18 cellular contexts compared by ENCODE assay signal in the genomic region with DNA sequence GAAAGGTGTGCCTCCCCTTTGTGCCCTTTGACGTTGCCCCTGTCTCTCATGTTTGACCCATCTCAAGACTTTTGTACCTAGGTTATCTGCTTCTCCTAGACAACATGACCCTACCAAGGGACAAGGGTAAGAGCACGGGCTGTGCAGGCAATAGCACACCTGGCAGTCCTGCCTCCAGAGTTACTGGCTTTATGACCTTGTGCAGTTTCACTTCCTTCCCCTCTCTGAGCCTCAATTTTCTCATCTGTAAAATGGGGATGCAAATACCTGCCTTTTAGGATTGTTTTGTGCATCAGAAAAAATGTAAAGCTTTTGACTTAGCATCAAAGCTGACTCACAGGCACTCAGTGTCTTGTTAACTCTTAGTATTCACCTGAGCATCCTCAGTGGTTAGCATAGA. TPM values are rescaled to one million over a fixed set of nuclear protein-coding genes. Genes with fewer than 3 reads are reported as not detected.
DNase-seq lines count a peak whose midpoint lies in the region; ATAC-seq and TF ChIP-seq lines count a peak whose summit lies in the region.
"Had no signal": no experiment of that assay in that cellular context is flagged by ENCODE, and none has a peak within 500 bp of the region (broad histone marks: within the 10 kb centered on the region; RNA-seq: fewer than 3 reads in every experiment).

No MANE protein-coding gene starts in this region.

- H3K27me3 Mint-ChIP-seq in CD4-positive, CD25-positive, alpha-beta regulatory T cell: peaks cover 4% of the 10 kb centered on the region

- TF ChIP-seq POLR2A in Raji (IDR thresholded peaks at IDR 0.05; ENCODE audit: insufficient read depth, low read depth, low read length): peak; percentile 41

- H3K4me1 Mint-ChIP-seq in CD4-positive, CD25-positive, alpha-beta regulatory T cell: peaks cover 3 to 56% (median 22%) of the 10 kb centered on the region in 4 donors

- TF ChIP-seq CTCF in GM12865 (IDR thresholded peaks at IDR 0.05; ENCODE audit: insufficient read depth, low read depth, low read length, missing control alignments) (no peak), omental fat pad (IDR thresholded peaks at IDR 0.05) (no peak)

- no peak overlapping the region for H3K4me3 ChIP-seq in CD4-positive, CD25-positive, alpha-beta regulatory T cell (ENCODE audit: low read depth, low read length)
- H3K4me3 ChIP-seq in GM12865 (ENCODE audit: low read depth, low read length): no peak overlapping the region
- H3K4me3 ChIP-seq: ovary had no signal

- H3K4me3 Mint-ChIP-seq in CD4-positive, CD25-positive, alpha-beta regulatory T cell: no peak overlapping the region
- H3K4me3 Mint-ChIP-seq: H9, immature natural killer cell had no signal

- DNase-seq in CD4-positive, CD25-positive, alpha-beta regulatory T cell: no peak
- peak; percentile 66 for DNase-seq in GM12865 (ENCODE audit: low read depth)
- DNase-seq in left lobe of liver (ENCODE audit: low spot score): peak; percentile 30
- DNase-seq in activated CD4-positive, alpha-beta T cell treated with anti-CD3 and anti-CD28 coated beads for 1 hour: no peak
- no peak for DNase-seq in omental fat pad (ENCODE audit: low spot score)
- DNase-seq in cerebellar nuclear complex (lab: John Stamatoyannopoulos, UW): no peak
- DNase-seq: central memory CD4-positive, alpha-beta T cell; DMS153; H9; immature natural killer cell; NCI-H1092; NCI-H2171; NCI-H82; ovary; SHP77; stimulated activated naive CD4-positive, alpha-beta T cell treated with Interleukin-2 at 50 U/mL for 16 hours had no signal

- no peaks in the 10 kb centered on the region for H3K9me3 Mint-ChIP-seq in CD4-positive, CD25-positive, alpha-beta regulatory T cell
- H3K9me3 Mint-ChIP-seq: H9, immature natural killer cell had no signal

- peaks cover 24% of the 10 kb centered on the region for H3K36me3 ChIP-seq in CD4-positive, CD25-positive, alpha-beta regulatory T cell (ENCODE audit: control insufficient read depth, insufficient read depth, low read length)
- H3K36me3 ChIP-seq: ovary had no signal

- no peaks in the 10 kb centered on the region for H3K9me3 ChIP-seq in CD4-positive, CD25-positive, alpha-beta regulatory T cell (ENCODE audit: control insufficient read depth in 2 of 2, low read length in 2 of 2)
- H3K9me3 ChIP-seq: ovary had no signal

- no peak for ATAC-seq in CD4-positive, CD25-positive, alpha-beta regulatory T cell (ENCODE audit: low read depth in 2 of 2)
- ATAC-seq in left lobe of liver: no peak
- ATAC-seq in GM18861 (IDR thresholded peaks at IDR 0.05; ENCODE audit: unreplicated experiment): no peak
- ATAC-seq in omental fat pad (ENCODE audit: low FRiP score): no peak

- no peaks in the 10 kb centered on the region for H3K27me3 ChIP-seq in CD4-positive, CD25-positive, alpha-beta regulatory T cell (ENCODE audit: control insufficient read depth, insufficient read depth, low read length)
- H3K27me3 ChIP-seq: ovary had no signal

- peaks cover 25% of the 10 kb centered on the region for H3K36me3 Mint-ChIP-seq in CD4-positive, CD25-positive, alpha-beta regulatory T cell

- H3K27ac Mint-ChIP-seq in CD4-positive, CD25-positive, alpha-beta regulatory T cell: peak overlapping the region; percentile 37 to 97 (median 74)
- H3K27ac Mint-ChIP-seq: H9 had no signal

- H3K27ac ChIP-seq in CD4-positive, CD25-positive, alpha-beta regulatory T cell (ENCODE audit: insufficient read depth, low read length, poor library complexity, severe bottlenecking): peak overlapping the region; percentile 17
- H3K27ac ChIP-seq: ovary had no signal

- peaks cover 27% of the 10 kb centered on the region for H3K4me1 ChIP-seq in CD4-positive, CD25-positive, alpha-beta regulatory T cell (ENCODE audit: control insufficient read depth, insufficient read depth, low read length, poor library complexity, severe bottlenecking)

RNA-seq across cellular contexts. Expression of a gene that starts 36.4 kb away (rescaled TPM):
- 106 TPM for total RNA-seq in CD4-positive, CD25-positive, alpha-beta regulatory T cell
- polyA plus RNA-seq in CD4-positive, CD25-positive, alpha-beta regulatory T cell: 1 to 10 TPM; 3.5 to 4.7 (median 4.6) TPM
- 29.9 TPM for total RNA-seq in left lobe of liver
- total RNA-seq in omental fat pad: 10 to 100 TPM; 20.7 to 37.5 (median 27.8) TPM

Comparison
In these comparisons a context has a peak if more than half of its experiments do, and no peak if none do; other contexts are left out.
1. DNase-seq: peak in GM12865 (single experiment) and left lobe of liver (single experiment); none in CD4-positive, CD25-positive, alpha-beta regulatory T cell (0 of 3), activated CD4-positive, alpha-beta T cell treated with anti-CD3 and anti-CD28 coated beads for 1 hour (single experiment), omental fat pad (single experiment) and cerebellar nuclear complex (0 of 2).